In genomic region chr22:50665212-50665611, GRCh38 we compare ENCODE assay signal across 19 cellular contexts. TPM values are rescaled to one million over a fixed set of nuclear protein-coding genes. Genes with fewer than 3 reads are reported as not detected.
DNase-seq lines count a peak whose midpoint lies in the region; ATAC-seq and TF ChIP-seq lines count a peak whose summit lies in the region.
"Had no signal": no experiment of that assay in that cellular context is flagged by ENCODE, and none has a peak within 500 bp of the region (broad histone marks: within the 10 kb centered on the region; RNA-seq: fewer than 3 reads in every experiment).

No MANE protein-coding gene starts in this region.

- H3K4me3 ChIP-seq in uterus = no peak overlapping the region
- H3K4me3 ChIP-seq: BLaER1 treated with 17β-estradiol and CSF1 and Interleukin-3, amounts not matched to agents 10 nM and 100 nM had no signal

- DNase-seq in islet precursor cell = peak; percentile 14
- DNase-seq in mesenteric fat pad (ENCODE audit: low spot score) = peak; percentile 47
- peak; percentile 31 for DNase-seq in sciatic nerve (ENCODE audit: low spot score)
- DNase-seq in cortex of kidney (lab: John Stamatoyannopoulos, UW) = no peak
- DNase-seq in NCI-H1436 treated with DMSO at 0.1 percent for 48 hours (lab: John Stamatoyannopoulos, UW) = no peak
- DNase-seq in uterus = no peak
- DNase-seq in AG08396 (ENCODE audit: low spot score) = no peak
- DNase-seq: 8988T; ACHN; AML-193; Caco-2; Calu3; CD4-positive, alpha-beta T cell; CD8-positive, alpha-beta T cell; DMS79 treated with DMSO at 0.1 percent for 48 hours; GF-D8 had no signal

- no peak for ATAC-seq in sciatic nerve
- ATAC-seq: CD8-positive, alpha-beta T cell had no signal

- no peak overlapping the region for H3K27ac ChIP-seq in uterus
- H3K27ac ChIP-seq: C4-2B had no signal

- no peaks in the 10 kb centered on the region for H3K27me3 ChIP-seq in uterus
- H3K27me3 ChIP-seq: BLaER1 treated with 17β-estradiol and CSF1 and Interleukin-3, amounts not matched to agents 10 nM and 100 nM had no signal

- H3K36me3 ChIP-seq in uterus = no peaks in the 10 kb centered on the region
- H3K36me3 ChIP-seq: BLaER1 treated with 17β-estradiol and CSF1 and Interleukin-3, amounts not matched to agents 10 nM and 100 nM had no signal

- intact Hi-C loops in sciatic nerve (cut with DNase I) (no loop called here), uterus (cut with DNase I; ENCODE audit: low total_unique reads) (no loop called here)

- no peaks in the 10 kb centered on the region for H3K9me3 ChIP-seq in uterus
- H3K9me3 ChIP-seq: Caco-2 had no signal

- TF ChIP-seq POLR2A in uterus (IDR thresholded peaks at IDR 0.05) = no peak

- H3K4me1 ChIP-seq in uterus = no peaks in the 10 kb centered on the region
- H3K4me1 ChIP-seq: Caco-2 had no signal

- TF ChIP-seq CTCF in uterus (IDR thresholded peaks at IDR 0.05) = no peak

RNA-seq across cellular contexts. Expression of gene SHANK3, which starts 7.4 kb away (rescaled TPM):
- 95.7 TPM for total RNA-seq in mesenteric fat pad
- total RNA-seq in sciatic nerve = 56.6 TPM
- total RNA-seq in uterus = 100 to 1,000 TPM in 1 of 4 donors, 10 to 100 TPM in 2, 1 to 10 TPM in 1; 8.6 to 101 (median 16.9) TPM
- total RNA-seq: B cell; CD4-positive, alpha-beta T cell; CD8-positive, alpha-beta T cell had no signal

RNA-seq across cellular contexts. Expression of gene ARSA, which starts 37.3 kb away (rescaled TPM):
- total RNA-seq in mesenteric fat pad (50.4 TPM), sciatic nerve (38.1 TPM), uterus (10 to 100 TPM in 2 of 4 donors, 1 to 10 TPM in 2; 5.3 to 41.6 (median 10.6) TPM)

Comparison
In these comparisons a context has a peak if more than half of its experiments do, and no peak if none do; other contexts are left out.
1. DNase-seq: peak in islet precursor cell (single experiment), mesenteric fat pad (single experiment) and sciatic nerve (single experiment); none in cortex of kidney (single experiment), NCI-H1436 treated with DMSO at 0.1 percent for 48 hours (single experiment), uterus (0 of 2) and AG08396 (single experiment).